In genomic region chr17:65174974-65175373, GRCh38 we compare ENCODE assay signal across 32 cellular contexts.
"Had no signal": no experiment of that assay in that cellular context is flagged by ENCODE, and none has a peak within 500 bp of the region (broad histone marks: within the 10 kb centered on the region; RNA-seq: fewer than 3 reads in every experiment).

No MANE protein-coding gene starts in this region.

- H3K4me3 Mint-ChIP-seq: activated B cell treated with CpG ODN at 0.5 μM for 24 hours; activated CD4-positive, alpha-beta memory T cell treated with anti-CD3 and anti-CD28 coated beads for 36 hours; activated naive CD4-positive, alpha-beta T cell treated with anti-CD3 and anti-CD28 coated beads, Interleukin-2, amount 10 ng/mL, durations not matched to agents 7 days and 5 days; activated naive CD8-positive, alpha-beta T cell; activated naive CD8-positive, alpha-beta T cell treated with anti-CD3 and anti-CD28 coated beads, Interleukin-2, amount 50 U/mL, for 24 hours; brain had no signal

- H3K36me3 Mint-ChIP-seq: activated CD4-positive, alpha-beta memory T cell treated with anti-CD3 and anti-CD28 coated beads for 36 hours; activated naive CD4-positive, alpha-beta T cell treated with anti-CD3 and anti-CD28 coated beads, Interleukin-2, amount 10 ng/mL, durations not matched to agents 7 days and 5 days; activated naive CD8-positive, alpha-beta T cell; brain had no signal

- H3K27me3 Mint-ChIP-seq: activated CD4-positive, alpha-beta memory T cell treated with anti-CD3 and anti-CD28 coated beads for 36 hours; activated naive CD8-positive, alpha-beta T cell; brain had no signal

- H3K9me3 Mint-ChIP-seq: activated B cell treated with CpG ODN at 0.5 μM for 24 hours; activated CD4-positive, alpha-beta memory T cell treated with anti-CD3 and anti-CD28 coated beads for 36 hours had no signal

- H3K27ac ChIP-seq: VCaP had no signal

- ATAC-seq: activated naive CD8-positive, alpha-beta T cell treated with anti-CD3 and anti-CD28 coated beads, Interleukin-2, amount 50 U/mL, for 24 hours had no signal

- H3K27ac Mint-ChIP-seq: activated B cell treated with CpG ODN at 0.5 μM for 24 hours; activated CD4-positive, alpha-beta memory T cell treated with anti-CD3 and anti-CD28 coated beads for 36 hours; activated naive CD4-positive, alpha-beta T cell treated with anti-CD3 and anti-CD28 coated beads, Interleukin-2, amount 10 ng/mL, durations not matched to agents 7 days and 5 days; activated naive CD8-positive, alpha-beta T cell; activated naive CD8-positive, alpha-beta T cell treated with anti-CD3 and anti-CD28 coated beads, Interleukin-2, amount 50 U/mL, for 24 hours; brain had no signal

- FAIRE-seq: bronchial epithelial cell had no signal

- DNase-seq: activated B cell treated with CpG ODN at 0.5 μM for 24 hours; activated CD4-positive, alpha-beta memory T cell treated with anti-CD3 and anti-CD28 coated beads for 36 hours; activated CD4-positive, alpha-beta T cell treated with anti-CD3 and anti-CD28 coated beads for 4 hours; activated CD4-positive, alpha-beta T cell treated with anti-CD3 and anti-CD28 coated beads, Interleukin-2, amount 50 U/mL, for 1 hour; activated CD4-positive, CD25-positive, alpha-beta regulatory T cell treated with anti-CD3 and anti-CD28 coated beads, Interleukin-2, amount 50 U/mL, for 72 hours; activated CD8-positive, alpha-beta memory T cell treated with anti-CD3 and anti-CD28 coated beads, Interleukin-2, amount 50 U/mL, for 4 hours; activated effector memory CD4-positive, alpha-beta T cell treated with Interleukin-2 at 50 U/mL for 16 hours; activated naive CD4-positive, alpha-beta T cell treated with anti-CD3 and anti-CD28 coated beads, Interleukin-2, amount 10 ng/mL, durations not matched to agents 7 days and 5 days; activated naive CD8-positive, alpha-beta T cell treated with anti-CD3 and anti-CD28 coated beads, Interleukin-2, amount 50 U/mL, for 24 hours; activated T-cell treated with anti-CD3 and anti-CD28 coated beads, Interleukin-2, amount 50 U/mL, for 48 hours; anterior cingulate cortex; caudate nucleus; cerebellar nuclear complex; MM.1S; MV-4-11; NCI-H1092; NCI-H1436 treated with DMSO at 0.1 percent for 48 hours; NCI-H1694 treated with DMSO at 0.1 percent for 48 hours; NCI-H2029; NCI-H510A; NCI-H526; NCI-H748 treated with DMSO at 0.1 percent for 48 hours; NK-92 treated with Interleukin-12 subunit alpha and Interleukin-12 subunit beta, amount 100 ng/mL, for 24 hours; OCI-M1; Right ventricle myocardium superior; SW 1271; T-helper 1 cell; T-helper 9 cell had no signal
